ENCODE assay signal across 8 cellular contexts in the genomic region with DNA sequence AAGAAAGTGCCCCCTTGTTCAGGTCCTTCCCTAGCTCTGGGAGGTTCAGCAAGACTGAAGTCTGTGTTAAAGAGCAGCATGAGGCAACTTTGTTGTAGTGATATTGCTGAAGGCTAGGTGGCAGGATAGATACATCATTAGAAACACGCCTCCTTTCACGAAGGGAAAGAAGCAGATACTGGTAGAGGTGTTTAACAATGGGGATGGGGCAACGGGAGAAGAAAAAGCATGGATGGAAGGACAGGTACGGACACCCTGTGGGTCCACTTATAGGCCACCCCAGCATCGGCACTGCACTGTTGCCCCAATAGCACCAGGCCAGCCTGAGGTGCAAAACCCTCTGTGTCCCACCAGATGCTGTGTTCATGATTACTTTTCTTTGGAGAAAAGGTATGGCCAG. TPM values are rescaled to one million over a fixed set of nuclear protein-coding genes. Genes with fewer than 3 reads are reported as not detected.
DNase-seq lines count a peak whose midpoint lies in the region; ATAC-seq and TF ChIP-seq lines count a peak whose summit lies in the region.

No MANE protein-coding gene starts in this region.

- H3K36me3 ChIP-seq in DOHH2 (ENCODE audit: control insufficient read depth, low read length) (no peaks in the 10 kb centered on the region), heart left ventricle (no peaks in the 10 kb centered on the region)

- TF ChIP-seq POLR2A in heart left ventricle (IDR thresholded peaks at IDR 0.05): no peak

- H3K4me2 ChIP-seq in DOHH2 (ENCODE audit: low read length): no peak overlapping the region

- H3K79me2 ChIP-seq in DOHH2 (ENCODE audit: control insufficient read depth, low read length): no peaks in the 10 kb centered on the region

- H3F3A ChIP-seq in DOHH2 (ENCODE audit: control insufficient read depth, insufficient read depth): no peaks in the 10 kb centered on the region

- no peaks in the 10 kb centered on the region for H3K9me2 ChIP-seq in DOHH2 (replicated peaks; ENCODE audit: control insufficient read depth, low read length)

- WGBS in heart left ventricle, 4 donors: 10 to 22% (median 13%) methylated on average over 5 of the region's 5 CpGs

- H3K4me1 ChIP-seq in DOHH2 (ENCODE audit: control insufficient read depth, low read length) (no peaks in the 10 kb centered on the region), heart left ventricle (peaks cover 0 to 69% (median 30%) of the 10 kb centered on the region in 12 donors)

- H3K27me3 ChIP-seq in DOHH2 (ENCODE audit: control insufficient read depth, low read length): peaks cover 44% of the 10 kb centered on the region
- H3K27me3 ChIP-seq in heart left ventricle: peaks cover 0 to 37% (median 0%) of the 10 kb centered on the region in 9 donors

- H3K4me3 ChIP-seq in DOHH2 (ENCODE audit: low read length): no peak overlapping the region
- no peak overlapping the region for H3K4me3 ChIP-seq in WI38 (ENCODE audit: low read depth, low read length)
- H3K4me3 ChIP-seq in heart left ventricle: no peak overlapping the region

- H3K9me3 ChIP-seq in DOHH2 (ENCODE audit: control insufficient read depth, insufficient read depth, low read length): no peaks in the 10 kb centered on the region
- no peaks in the 10 kb centered on the region for H3K9me3 ChIP-seq in heart left ventricle

- intact Hi-C loops in heart left ventricle (cut with DNase I) (loop anchor here in 9 of 10 donors (1.0 to 10.0 kb wide), 24 partner anchors 68 to 1013 kb away; no protein-coding TSS in a partner anchor), sciatic nerve (cut with DNase I) (no loop called here)

- ATAC-seq in HG02610 (IDR thresholded peaks at IDR 0.05; ENCODE audit: unreplicated experiment): peak; percentile 41
- ATAC-seq in heart left ventricle: peak; percentile 16 to 64 (median 55)
- ATAC-seq in sciatic nerve: peak; percentile 45

- H4K20me1 ChIP-seq in DOHH2 (ENCODE audit: control insufficient read depth, insufficient read depth, low read depth, low read length): no peaks in the 10 kb centered on the region

- TF ChIP-seq CTCF in DOHH2 (IDR thresholded peaks at IDR 0.05; ENCODE audit: low read depth, low read length, poor library complexity, severe bottlenecking) (peak; percentile 66), WI38 (IDR thresholded peaks at IDR 0.05; ENCODE audit: low read depth, low read length) (peak; percentile 59), heart left ventricle (IDR thresholded peaks at IDR 0.05) (peak; percentile 48 to 84 (median 71))

- H3K27ac ChIP-seq in DOHH2 (ENCODE audit: low read depth, low read length): no peak overlapping the region
- H3K27ac ChIP-seq in heart left ventricle: peak overlapping the region in 8 of 12 donors; percentile 5 to 88 (median 30)

- DNase-seq in NCI-H2196 (lab: John Stamatoyannopoulos, UW; ENCODE audit: unreplicated experiment) (peak; percentile 73), heart left ventricle (peak in 1 of 5 donors; percentile 41), sciatic nerve (ENCODE audit: low spot score) (no peak), HuH-7 (ENCODE audit: low spot score) (no peak), mesenteric fat pad (ENCODE audit: low spot score) (no peak)

RNA-seq across cellular contexts. Expression of a gene that starts 3.5 kb away (rescaled TPM):
- total RNA-seq in heart left ventricle (100 to 1,000 TPM in 8 of 9 donors, 10 to 100 TPM in 1; 83.1 to 441 (median 157) TPM), sciatic nerve (316 TPM), mesenteric fat pad (497 TPM)
- polyA plus RNA-seq in heart left ventricle: 100 to 1,000 TPM in 1 of 2 donors, 10 to 100 TPM in 1; 58.2 to 108 TPM
